ENCODE assay signal across 14 cellular contexts in genomic region chr5:161299053-161299452, GRCh38.
DNase-seq lines count a peak whose midpoint lies in the region; ATAC-seq lines count a peak whose summit lies in the region.
"Had no signal": no experiment of that assay in that cellular context is flagged by ENCODE, and none has a peak within 500 bp of the region (broad histone marks: within the 10 kb centered on the region; RNA-seq: fewer than 3 reads in every experiment).

No MANE protein-coding gene starts in this region.

- DNase-seq in MV-4-11 (lab: John Stamatoyannopoulos, UW) (peak; percentile 71), hepatic stellate cell (ENCODE audit: low spot score) (no peak), ACHN (no peak), NCI-H82 treated with DMSO at 0.1 percent for 48 hours (lab: John Stamatoyannopoulos, UW; ENCODE audit: unreplicated experiment) (no peak)
- no peak for DNase-seq in stimulated activated CD4-positive, alpha-beta T cell treated with anti-CD3 and anti-CD28 coated beads, Interleukin-4, amount 100 ng/mL, for 1 hour
- DNase-seq: activated naive CD8-positive, alpha-beta T cell treated with anti-CD3 and anti-CD28 coated beads, Interleukin-2, amount 10 ng/mL, durations not matched to agents 7 days and 5 days; H7; pancreas had no signal

- ATAC-seq in GM18867 (IDR thresholded peaks at IDR 0.05; ENCODE audit: unreplicated experiment) (peak; percentile 99), GM21529 (IDR thresholded peaks at IDR 0.05; ENCODE audit: unreplicated experiment) (peak; percentile 95), HG03060 (IDR thresholded peaks at IDR 0.05; ENCODE audit: low read depth, unreplicated experiment) (peak; percentile 94)
- ATAC-seq: K562; Panc1; pancreas; stimulated activated memory B cell treated with anti-CD40 and anti-IgM and Interleukin-4, amounts not matched to agents 10 μg/mL and 1 μg/mL and 100 μg/mL, for 72 hours had no signal

- in situ Hi-C loops in ACHN (cut with HindIII; ENCODE audit: low pct_ligation_motif_present, low pct_unique_long_range_greater_than_20kb, low sequenced_read_pairs): no loop called here
